ENCODE assay signal across 28 cellular contexts in genomic region chr21:26433386-26433785, GRCh38.
DNase-seq lines count a peak whose midpoint lies in the region; ATAC-seq and TF ChIP-seq lines count a peak whose summit lies in the region.
"Had no signal": no experiment of that assay in that cellular context is flagged by ENCODE, and none has a peak within 500 bp of the region (broad histone marks: within the 10 kb centered on the region; RNA-seq: fewer than 3 reads in every experiment).

No MANE protein-coding gene starts in this region.

- H3K36me3 ChIP-seq in MG63: no peaks in the 10 kb centered on the region
- no peaks in the 10 kb centered on the region for H3K36me3 ChIP-seq in esophagus muscularis mucosa
- H3K36me3 ChIP-seq in neural progenitor cell: no peaks in the 10 kb centered on the region
- no peaks in the 10 kb centered on the region for H3K36me3 ChIP-seq in brain microvascular endothelial cell (replicated peaks)
- H3K36me3 ChIP-seq: BLaER1 treated with 17β-estradiol and CSF1 and Interleukin-3, amounts not matched to agents 10 nM and 100 nM; SJCRH30 had no signal

- no peaks in the 10 kb centered on the region for H3K27me3 ChIP-seq in MG63
- no peaks in the 10 kb centered on the region for H3K27me3 ChIP-seq in esophagus muscularis mucosa
- no peaks in the 10 kb centered on the region for H3K27me3 ChIP-seq in neural progenitor cell
- H3K27me3 ChIP-seq in brain microvascular endothelial cell (replicated peaks): no peaks in the 10 kb centered on the region
- H3K27me3 ChIP-seq: BLaER1 treated with 17β-estradiol and CSF1 and Interleukin-3, amounts not matched to agents 10 nM and 100 nM; SJCRH30 had no signal

- H3K4me1 ChIP-seq in esophagus muscularis mucosa (no peaks in the 10 kb centered on the region), neural progenitor cell (no peaks in the 10 kb centered on the region)

- H2AFZ ChIP-seq in neural progenitor cell (replicated peaks): peak overlapping the region; percentile 42
- H2AFZ ChIP-seq: GM23338 had no signal

- H3K4me2 ChIP-seq in neural progenitor cell: no peak overlapping the region
- H3K4me2 ChIP-seq: BLaER1 treated with 17β-estradiol and CSF1 and Interleukin-3, amounts not matched to agents 10 nM and 100 nM; GM23338 had no signal

- H3K4me3 ChIP-seq in AG10803 (ENCODE audit: low read length) (no peak overlapping the region), MG63 (no peak overlapping the region), esophagus muscularis mucosa (no peak overlapping the region), neural progenitor cell (no peak overlapping the region), brain microvascular endothelial cell (ENCODE audit: low read depth, low read length) (no peak overlapping the region)
- H3K4me3 ChIP-seq: BLaER1 treated with 17β-estradiol and CSF1 and Interleukin-3, amounts not matched to agents 10 nM and 100 nM; GM23338; SJCRH30 had no signal

- peaks cover 2% of the 10 kb centered on the region for H3K27me3 Mint-ChIP-seq in neural progenitor cell (ENCODE audit: insufficient read depth, low read depth)
- H3K27me3 Mint-ChIP-seq: CD4-positive, alpha-beta T cell; IgD-negative memory B cell had no signal

- H3K9ac ChIP-seq in neural progenitor cell: no peak overlapping the region
- H3K9ac ChIP-seq: BLaER1 treated with 17β-estradiol and CSF1 and Interleukin-3, amounts not matched to agents 10 nM and 100 nM; KMS-11 had no signal

- H3K9me3 Mint-ChIP-seq in neural progenitor cell: no peaks in the 10 kb centered on the region
- H3K9me3 Mint-ChIP-seq: CD4-positive, alpha-beta T cell; GM23338; H9; IgD-negative memory B cell had no signal

- H3F3A ChIP-seq in neural progenitor cell (ENCODE audit: low read depth): no peaks in the 10 kb centered on the region

- no peaks in the 10 kb centered on the region for H4K20me1 ChIP-seq in neural progenitor cell (ENCODE audit: low read depth)
- H4K20me1 ChIP-seq: BLaER1 treated with 17β-estradiol and CSF1 and Interleukin-3, amounts not matched to agents 10 nM and 100 nM had no signal

- no peaks in the 10 kb centered on the region for H3K4me1 Mint-ChIP-seq in neural progenitor cell
- H3K4me1 Mint-ChIP-seq: IgD-negative memory B cell had no signal

- no peak overlapping the region for H3K27ac ChIP-seq in esophagus muscularis mucosa (replicated peaks in 1 of 4)
- no peak overlapping the region for H3K27ac ChIP-seq in neural progenitor cell
- H3K27ac ChIP-seq in brain microvascular endothelial cell: no peak overlapping the region
- H3K27ac ChIP-seq: BLaER1 treated with 17β-estradiol and CSF1 and Interleukin-3, amounts not matched to agents 10 nM and 100 nM; HL-60; KMS-11; SJCRH30 had no signal

- ATAC-seq in HG03521 (IDR thresholded peaks at IDR 0.05; ENCODE audit: unreplicated experiment): no peak
- ATAC-seq: GM23338, PC-3, Right ventricle myocardium inferior had no signal

- no peaks in the 10 kb centered on the region for H3K9me3 ChIP-seq in MG63
- H3K9me3 ChIP-seq in esophagus muscularis mucosa: no peaks in the 10 kb centered on the region
- no peaks in the 10 kb centered on the region for H3K9me3 ChIP-seq in neural progenitor cell (ENCODE audit: low read depth)
- H3K9me3 ChIP-seq: BLaER1 treated with 17β-estradiol and CSF1 and Interleukin-3, amounts not matched to agents 10 nM and 100 nM; SJCRH30 had no signal

- WGBS in esophagus muscularis mucosa: 75% methylated on average over 1 of the region's 1 CpG

- no peaks in the 10 kb centered on the region for H3K79me2 ChIP-seq in neural progenitor cell (ENCODE audit: low read depth)

- no peak for TF ChIP-seq POLR2A in esophagus muscularis mucosa (IDR thresholded peaks at IDR 0.05; ENCODE audit: low read depth)

- in situ Hi-C loops in brain microvascular endothelial cell (cut with HindIII; ENCODE audit: low pct_ligation_motif_present, low sequenced_read_pairs): no loop called here

- TF ChIP-seq CTCF in AG10803 (conservative IDR thresholded peaks at IDR 0.05; ENCODE audit: low read length): no peak
- TF ChIP-seq CTCF in esophagus muscularis mucosa (IDR thresholded peaks at IDR 0.05): no peak
- TF ChIP-seq CTCF in neural progenitor cell (IDR thresholded peaks at IDR 0.05): no peak
- no peak for TF ChIP-seq CTCF in brain microvascular endothelial cell (IDR thresholded peaks at IDR 0.05; ENCODE audit: low read depth, low read length, missing control alignments)

- no peak for TF ChIP-seq EP300 in esophagus muscularis mucosa (IDR thresholded peaks at IDR 0.05)

- H3K27ac Mint-ChIP-seq in neural progenitor cell: no peak overlapping the region
- H3K27ac Mint-ChIP-seq: CD4-positive, alpha-beta T cell; GM23338; H9; IgD-negative memory B cell had no signal

- intact Hi-C loops in esophagus muscularis mucosa (cut with DNase I): no loop called here

- peak; percentile 70 for DNase-seq in AG10803 (ENCODE audit: low read depth)
- peak; percentile 3 for DNase-seq in MG63
- peak; percentile 29 for DNase-seq in esophagus muscularis mucosa (ENCODE audit: extremely low spot score)
- DNase-seq in neural progenitor cell (ENCODE audit: low spot score): no peak
- DNase-seq in epidermal melanocyte (ENCODE audit: insufficient read length, low spot score): no peak
- no peak for DNase-seq in brain microvascular endothelial cell
- no peak for DNase-seq in central memory CD4-positive, alpha-beta T cell
- DNase-seq: 8988T; ACHN; AML-193; CD4-positive, alpha-beta T cell; H9; NCI-H1092; NCI-H1436; NCI-H187 treated with DMSO at 0.1 percent for 48 hours; NCI-H2171 treated with DMSO at 0.1 percent for 48 hours; NCI-H345; NCI-H524 treated with DMSO at 0.1 percent for 48 hours; NCI-H774; PC-3; SJCRH30 had no signal

- H3K4me3 Mint-ChIP-seq in neural progenitor cell: no peak overlapping the region
- H3K4me3 Mint-ChIP-seq: CD4-positive, alpha-beta T cell; GM23338; H9; IgD-negative memory B cell had no signal

- H3K36me3 Mint-ChIP-seq in neural progenitor cell: no peaks in the 10 kb centered on the region

Comparison
In these comparisons a context has a peak if more than half of its experiments do, and no peak if none do; other contexts are left out.
1. DNase-seq: peak in AG10803 (single experiment), MG63 (single experiment) and esophagus muscularis mucosa (single experiment); none in neural progenitor cell (single experiment), epidermal melanocyte (single experiment), brain microvascular endothelial cell (single experiment) and central memory CD4-positive, alpha-beta T cell (single experiment).